1 cellular context compared by ENCODE assay signal in the genomic region with DNA sequence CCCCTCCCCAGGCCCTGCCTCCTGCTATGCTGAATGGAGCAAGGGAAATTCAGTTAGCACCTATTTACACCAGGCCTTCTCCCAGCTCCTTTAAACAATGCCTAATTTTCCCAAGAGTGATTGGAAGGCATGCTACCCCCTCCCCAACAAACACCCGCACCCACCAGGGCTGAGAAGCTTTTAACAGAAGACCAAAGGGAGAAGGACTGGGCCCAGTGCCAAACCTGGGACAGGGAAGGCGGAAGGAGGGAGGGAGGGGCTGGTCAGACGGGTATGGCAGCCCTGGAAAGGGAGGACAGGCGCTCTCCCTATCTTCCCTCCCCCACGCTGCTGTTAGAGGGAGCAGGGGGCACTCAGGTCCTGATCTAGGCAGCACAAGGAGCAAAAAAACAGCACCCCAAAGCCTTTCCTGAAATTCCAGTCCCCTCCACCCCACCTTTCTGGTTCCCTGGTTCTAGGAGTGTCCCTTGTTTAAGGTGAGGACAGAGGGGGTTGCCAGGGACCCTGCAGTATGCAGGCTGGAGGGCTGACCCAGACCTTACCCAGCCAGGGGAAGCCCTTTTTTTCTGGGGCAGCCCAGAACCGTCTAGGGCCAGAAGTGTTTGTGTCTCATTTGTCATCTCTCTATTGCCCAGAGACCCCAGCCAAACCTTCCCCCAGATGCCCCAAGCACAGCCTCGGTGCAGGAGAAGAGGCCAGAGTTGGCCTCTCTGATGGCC.
TF ChIP-seq lines count a peak whose summit lies in the region.

No MANE protein-coding gene starts in this region.

TF ChIP-seq in H1, 55 proteins besides CTCF, POLR2A, EP300 and RAD21:
- peak; percentile 38 for TF ChIP-seq ASH2L (IDR thresholded peaks at IDR 0.05; ENCODE audit: low read length)
- peak; percentile 26; the same call in 1 of the 2 replicates for TF ChIP-seq RBBP5 (IDR thresholded peaks at IDR 0.05; ENCODE audit: borderline replicate concordance, low read depth, low read length)
- no peak for TF ChIP-seq HDAC2 (IDR thresholded peaks at IDR 0.05; ENCODE audit: borderline replicate concordance in 1 of 2, low read depth in 2 of 2, low read length in 2 of 2)
